In genomic region chr6:169695131-169695530, GRCh38 we compare ENCODE assay signal across 1 cellular context.
TF ChIP-seq lines count a peak whose summit lies in the region.

No MANE protein-coding gene starts in this region.

TF ChIP-seq in SK-N-SH, 30 proteins besides CTCF, POLR2A, EP300 and RAD21:
- TF ChIP-seq MXI1 (IDR thresholded peaks at IDR 0.05; ENCODE audit: low read depth, low read length) = no peak
- no peak for TF ChIP-seq PBX3 (IDR thresholded peaks at IDR 0.05)
- TF ChIP-seq FOXJ3 (CRISPR knock-in tag; IDR thresholded peaks at IDR 0.05) = no peak
- TF ChIP-seq, protein P1, sequence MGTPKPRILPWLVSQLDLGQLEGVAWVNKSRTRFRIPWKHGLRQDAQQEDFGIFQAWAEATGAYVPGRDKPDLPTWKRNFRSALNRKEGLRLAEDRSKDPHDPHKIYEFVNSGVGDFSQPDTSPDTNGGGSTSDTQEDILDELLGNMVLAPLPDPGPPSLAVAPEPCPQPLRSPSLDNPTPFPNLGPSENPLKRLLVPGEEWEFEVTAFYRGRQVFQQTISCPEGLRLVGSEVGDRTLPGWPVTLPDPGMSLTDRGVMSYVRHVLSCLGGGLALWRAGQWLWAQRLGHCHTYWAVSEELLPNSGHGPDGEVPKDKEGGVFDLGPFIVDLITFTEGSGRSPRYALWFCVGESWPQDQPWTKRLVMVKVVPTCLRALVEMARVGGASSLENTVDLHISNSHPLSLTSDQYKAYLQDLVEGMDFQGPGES (IDR thresholded peaks at IDR 0.05; ENCODE audit: low read depth, low read length) = no peak
- no peak for TF ChIP-seq RCOR1 (IDR thresholded peaks at IDR 0.05; ENCODE audit: low read length)
- no peak for TF ChIP-seq ELF1 (IDR thresholded peaks at IDR 0.05)
- TF ChIP-seq TCF12 (IDR thresholded peaks at IDR 0.05) = no peak
- no peak for TF ChIP-seq JUND (IDR thresholded peaks at IDR 0.05)
- no peak for TF ChIP-seq GABPA (IDR thresholded peaks at IDR 0.05; ENCODE audit: low read depth)
- TF ChIP-seq TEAD4 (IDR thresholded peaks at IDR 0.05; ENCODE audit: borderline replicate concordance, insufficient read depth) = no peak
- TF ChIP-seq NFIC (IDR thresholded peaks at IDR 0.05; ENCODE audit: borderline replicate concordance) = no peak
- no peak for TF ChIP-seq GATA2 (CRISPR knock-in tag; IDR thresholded peaks at IDR 0.05)
- TF ChIP-seq EZH2phosphoT487 (IDR thresholded peaks at IDR 0.05; ENCODE audit: borderline replicate concordance, low read depth) = no peak
- no peak for TF ChIP-seq SMC3 (IDR thresholded peaks at IDR 0.05; ENCODE audit: low read depth, low read length)
- no peak for TF ChIP-seq FOXM1 (IDR thresholded peaks at IDR 0.05; ENCODE audit: low read depth)
- no peak for TF ChIP-seq USF2 (IDR thresholded peaks at IDR 0.05; ENCODE audit: borderline replicate concordance, low read depth, low read length)
- no peak for TF ChIP-seq CHD2 (IDR thresholded peaks at IDR 0.05; ENCODE audit: low read length, partially characterized antibody)
- TF ChIP-seq, protein P2, sequence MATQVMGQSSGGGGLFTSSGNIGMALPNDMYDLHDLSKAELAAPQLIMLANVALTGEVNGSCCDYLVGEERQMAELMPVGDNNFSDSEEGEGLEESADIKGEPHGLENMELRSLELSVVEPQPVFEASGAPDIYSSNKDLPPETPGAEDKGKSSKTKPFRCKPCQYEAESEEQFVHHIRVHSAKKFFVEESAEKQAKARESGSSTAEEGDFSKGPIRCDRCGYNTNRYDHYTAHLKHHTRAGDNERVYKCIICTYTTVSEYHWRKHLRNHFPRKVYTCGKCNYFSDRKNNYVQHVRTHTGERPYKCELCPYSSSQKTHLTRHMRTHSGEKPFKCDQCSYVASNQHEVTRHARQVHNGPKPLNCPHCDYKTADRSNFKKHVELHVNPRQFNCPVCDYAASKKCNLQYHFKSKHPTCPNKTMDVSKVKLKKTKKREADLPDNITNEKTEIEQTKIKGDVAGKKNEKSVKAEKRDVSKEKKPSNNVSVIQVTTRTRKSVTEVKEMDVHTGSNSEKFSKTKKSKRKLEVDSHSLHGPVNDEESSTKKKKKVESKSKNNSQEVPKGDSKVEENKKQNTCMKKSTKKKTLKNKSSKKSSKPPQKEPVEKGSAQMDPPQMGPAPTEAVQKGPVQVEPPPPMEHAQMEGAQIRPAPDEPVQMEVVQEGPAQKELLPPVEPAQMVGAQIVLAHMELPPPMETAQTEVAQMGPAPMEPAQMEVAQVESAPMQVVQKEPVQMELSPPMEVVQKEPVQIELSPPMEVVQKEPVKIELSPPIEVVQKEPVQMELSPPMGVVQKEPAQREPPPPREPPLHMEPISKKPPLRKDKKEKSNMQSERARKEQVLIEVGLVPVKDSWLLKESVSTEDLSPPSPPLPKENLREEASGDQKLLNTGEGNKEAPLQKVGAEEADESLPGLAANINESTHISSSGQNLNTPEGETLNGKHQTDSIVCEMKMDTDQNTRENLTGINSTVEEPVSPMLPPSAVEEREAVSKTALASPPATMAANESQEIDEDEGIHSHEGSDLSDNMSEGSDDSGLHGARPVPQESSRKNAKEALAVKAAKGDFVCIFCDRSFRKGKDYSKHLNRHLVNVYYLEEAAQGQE (IDR thresholded peaks at IDR 0.05; ENCODE audit: low read depth, low read length) = no peak
